Comparison of ENCODE assay signal across 25 cellular contexts in genomic region chr1:218342091-218342490, GRCh38. TPM values are rescaled to one million over a fixed set of nuclear protein-coding genes. Genes with fewer than 3 reads are reported as not detected.
A peak's percentile ranks its signal among the peaks of the same experiment; 100 is the strongest.
DNase-seq lines count a peak whose midpoint lies in the region; ATAC-seq, FAIRE-seq and TF ChIP-seq lines count a peak whose summit lies in the region.
"Had no signal": no experiment of that assay in that cellular context is flagged by ENCODE, and none has a peak within 500 bp of the region (broad histone marks: within the 10 kb centered on the region; RNA-seq: fewer than 3 reads in every experiment).

No MANE protein-coding gene starts in this region.

- H3K27me3 ChIP-seq in neural progenitor cell (peaks cover 35% of the 10 kb centered on the region), dorsolateral prefrontal cortex (no peaks in the 10 kb centered on the region), small intestine (ENCODE audit: control insufficient read depth in 2 of 2, insufficient read depth in 2 of 2, low read length in 2 of 2) (peaks cover 5% of the 10 kb centered on the region in 2 donors)
- H3K27me3 ChIP-seq: BE2C had no signal

- H3K9me3 Mint-ChIP-seq in WTC11 (no peaks in the 10 kb centered on the region), neural progenitor cell (no peaks in the 10 kb centered on the region)
- H3K9me3 Mint-ChIP-seq: CD4-positive, alpha-beta T cell; CD8-positive, alpha-beta memory T cell; GM23338; H9 had no signal

- WGBS in small intestine, 3 donors: 87 to 96% (median 93%) methylated on average over 4 of the region's 4 CpGs

- ATAC-seq in WTC11 (no peak), HG03521 (IDR thresholded peaks at IDR 0.05; ENCODE audit: unreplicated experiment) (no peak)
- ATAC-seq: A549, GM23338, HCT116 had no signal

- CTCF ChIA-PET in WTC11 (lab: Charles Lee): no interaction called here

- H3K4me2 ChIP-seq in neural progenitor cell: peak overlapping the region; percentile 21
- H3K4me2 ChIP-seq: A549; BLaER1 treated with 17β-estradiol and CSF1 and Interleukin-3, amounts not matched to agents 10 nM and 100 nM; GM23338 had no signal

- peaks cover 10% of the 10 kb centered on the region for H3F3A ChIP-seq in neural progenitor cell (ENCODE audit: low read depth)

- intact Hi-C loops in dorsolateral prefrontal cortex (cut with DNase I): loop anchor here in 1 of 2 donors (10.0 kb wide), 1 partner anchor 1323 kb away; no protein-coding TSS in a partner anchor

- H3K4me1 Mint-ChIP-seq in WTC11 (peaks cover 17% of the 10 kb centered on the region), neural progenitor cell (peaks cover 24% of the 10 kb centered on the region)

- H3K4me1 ChIP-seq in neural progenitor cell (peaks cover 10% of the 10 kb centered on the region), small intestine (ENCODE audit: control insufficient read depth in 2 of 2, insufficient read depth in 1 of 2, low read depth in 1 of 2, low read length in 1 of 2) (no peaks in the 10 kb centered on the region)
- H3K4me1 ChIP-seq: BE2C had no signal

- H3K27ac Mint-ChIP-seq in WTC11: 0 out of 2 replicates have a peak overlapping the region, but pooled peaks have one; percentile 57
- no peak overlapping the region for H3K27ac Mint-ChIP-seq in neural progenitor cell
- H3K27ac Mint-ChIP-seq: CD14-positive monocyte; CD4-positive, alpha-beta T cell; CD8-positive, alpha-beta memory T cell; GM23338; H9 had no signal

- no peak overlapping the region for H3K9ac ChIP-seq in neural progenitor cell
- H3K9ac ChIP-seq: BLaER1 treated with 17β-estradiol and CSF1 and Interleukin-3, amounts not matched to agents 10 nM and 100 nM had no signal

- no peaks in the 10 kb centered on the region for H3K9me3 ChIP-seq in neural progenitor cell (ENCODE audit: low read depth)
- H3K9me3 ChIP-seq in small intestine (ENCODE audit: control insufficient read depth, low read depth): no peaks in the 10 kb centered on the region
- H3K9me3 ChIP-seq: A549; BE2C; BLaER1 treated with 17β-estradiol and CSF1 and Interleukin-3, amounts not matched to agents 10 nM and 100 nM had no signal

- TF ChIP-seq CTCF in D721Med (IDR thresholded peaks at IDR 0.05; ENCODE audit: insufficient read depth, missing control alignments) (no peak), WTC11 (IDR thresholded peaks at IDR 0.05) (no peak), neural progenitor cell (IDR thresholded peaks at IDR 0.05) (no peak), dorsolateral prefrontal cortex (IDR thresholded peaks at IDR 0.05 in 54 of 56, conservative IDR thresholded peaks at IDR 0.05 in 2 of 56; ENCODE audit: low read depth in 1 of 56, partially characterized antibody in 56 of 56) (no peak)

- POLR2A ChIA-PET in WTC11 (lab: Charles Lee): no interaction called here

- H3K36me3 ChIP-seq in neural progenitor cell (no peaks in the 10 kb centered on the region), small intestine (ENCODE audit: control insufficient read depth in 2 of 2, insufficient read depth in 2 of 2, low read length in 2 of 2) (no peaks in the 10 kb centered on the region)
- H3K36me3 ChIP-seq: BE2C; BLaER1 treated with 17β-estradiol and CSF1 and Interleukin-3, amounts not matched to agents 10 nM and 100 nM had no signal

- no peaks in the 10 kb centered on the region for H3K36me3 Mint-ChIP-seq in WTC11
- H3K36me3 Mint-ChIP-seq in neural progenitor cell: no peaks in the 10 kb centered on the region

- H3K4me3 Mint-ChIP-seq in WTC11 (no peak overlapping the region), neural progenitor cell (no peak overlapping the region)
- H3K4me3 Mint-ChIP-seq: CD14-positive monocyte; CD4-positive, alpha-beta T cell; CD8-positive, alpha-beta memory T cell; GM23338; H9 had no signal

- no peak overlapping the region for H2AFZ ChIP-seq in neural progenitor cell (replicated peaks)
- H2AFZ ChIP-seq: GM23338 had no signal

- H3K79me2 ChIP-seq in neural progenitor cell (ENCODE audit: low read depth): no peaks in the 10 kb centered on the region

- H3K27ac ChIP-seq in neural progenitor cell (no peak overlapping the region), dorsolateral prefrontal cortex (no peak overlapping the region), small intestine (ENCODE audit: low read depth in 1 of 2, low read length in 1 of 2) (no peak overlapping the region)
- H3K27ac ChIP-seq: BLaER1 treated with 17β-estradiol and CSF1 and Interleukin-3, amounts not matched to agents 10 nM and 100 nM had no signal

- H4K20me1 ChIP-seq in neural progenitor cell (ENCODE audit: low read depth): no peaks in the 10 kb centered on the region

- FAIRE-seq in D721Med (lab: Jason Lieb, UNC) (peak; percentile 56), small intestine (lab: Jason Lieb, UNC) (no peak)
- FAIRE-seq: A549, G401.6, GM12892 had no signal

- no peak for DNase-seq in D721Med (ENCODE audit: insufficient read length, low spot score)
- no peak for DNase-seq in WTC11 (ENCODE audit: low spot score)
- no peak for DNase-seq in neural progenitor cell (ENCODE audit: low spot score)
- DNase-seq in dorsolateral prefrontal cortex: no peak
- no peak for DNase-seq in SHP77 treated with DMSO at 0.1 percent for 48 hours (lab: John Stamatoyannopoulos, UW)
- DNase-seq in small intestine: no peak
- DNase-seq: 8988T; ACHN; AML-193; BE2C; Calu3; CD4-positive, alpha-beta T cell; CD8-positive, alpha-beta memory T cell; COR-L47; DMS153; DND-41; H9 had no signal

- H3K4me3 ChIP-seq in neural progenitor cell: no peak overlapping the region
- no peak overlapping the region for H3K4me3 ChIP-seq in dorsolateral prefrontal cortex
- no peak overlapping the region for H3K4me3 ChIP-seq in small intestine (ENCODE audit: low read depth in 1 of 2, low read length in 2 of 2)
- H3K4me3 ChIP-seq: A549; BLaER1 treated with 17β-estradiol and CSF1 and Interleukin-3, amounts not matched to agents 10 nM and 100 nM; GM23338 had no signal

- H3K27me3 Mint-ChIP-seq in WTC11 (ENCODE audit: low read depth) (peaks cover 12% of the 10 kb centered on the region), neural progenitor cell (ENCODE audit: insufficient read depth, low read depth) (peaks cover 11% of the 10 kb centered on the region)

TF ChIP-seq in WTC11, 78 proteins besides CTCF, POLR2A, EP300 and RAD21 (continues in another document):
- TF ChIP-seq RELA (CRISPR knock-in tag; IDR thresholded peaks at IDR 0.05; ENCODE audit: borderline replicate concordance): no peak
- no peak for TF ChIP-seq MLX (CRISPR knock-in tag; IDR thresholded peaks at IDR 0.05)
- TF ChIP-seq PRRX2 (CRISPR knock-in tag; IDR thresholded peaks at IDR 0.05): no peak
- no peak for TF ChIP-seq FOXJ3 (CRISPR knock-in tag; IDR thresholded peaks at IDR 0.05; ENCODE audit: borderline replicate concordance)
- no peak for TF ChIP-seq MXD4 (CRISPR knock-in tag; IDR thresholded peaks at IDR 0.05; ENCODE audit: borderline replicate concordance)
- TF ChIP-seq RORB (CRISPR knock-in tag; IDR thresholded peaks at IDR 0.05): no peak
- no peak for TF ChIP-seq ZNF232 (CRISPR knock-in tag; IDR thresholded peaks at IDR 0.05)
- TF ChIP-seq ZNF138 (CRISPR knock-in tag; conservative IDR thresholded peaks at IDR 0.05): no peak
- TF ChIP-seq ZNF121 (CRISPR knock-in tag; IDR thresholded peaks at IDR 0.05): no peak
- no peak for TF ChIP-seq ZNF263 (CRISPR knock-in tag; IDR thresholded peaks at IDR 0.05; ENCODE audit: low read depth)
- TF ChIP-seq MYBL2 (CRISPR knock-in tag; IDR thresholded peaks at IDR 0.05): no peak
- no peak for TF ChIP-seq AR (CRISPR knock-in tag; IDR thresholded peaks at IDR 0.05)
- no peak for TF ChIP-seq SMAD3 (CRISPR knock-in tag; IDR thresholded peaks at IDR 0.05; ENCODE audit: borderline replicate concordance)
- TF ChIP-seq ZNF317 (CRISPR knock-in tag; IDR thresholded peaks at IDR 0.05; ENCODE audit: borderline replicate concordance, low read depth): no peak
- TF ChIP-seq MAX (CRISPR knock-in tag; IDR thresholded peaks at IDR 0.05): no peak

RNA-seq across cellular contexts. Expression of gene TGFB2, which starts 3.0 kb away (rescaled TPM):
- total RNA-seq in WTC11 (2021) (1.0 to 2.5 TPM (median 1.5 TPM) in 3 replicates), neural progenitor cell (ENCODE audit: low replicate concordance) (0.37 and 1.9 TPM in 2 replicates), dorsolateral prefrontal cortex (10 to 100 TPM; 15.0 to 77.8 (median 33.8) TPM)
- polyA plus RNA-seq in small intestine: under 1 TPM in 2 of 3 donors, not detected in 1; 0.49 to 0.81 TPM
- total RNA-seq: CD8-positive, alpha-beta memory T cell; H9 had no signal
- polyA plus RNA-seq: CD14-positive monocyte; CD8-positive, alpha-beta memory T cell had no signal

RNA-seq across cellular contexts. Expression of gene RRP15, which starts 57.0 kb away (rescaled TPM):
- total RNA-seq in WTC11 (2021) (32.3 to 36.0 TPM (median 32.4 TPM) in 3 replicates), neural progenitor cell (ENCODE audit: low replicate concordance) (8.2 and 15.8 TPM in 2 replicates), dorsolateral prefrontal cortex (10 to 100 TPM in 108 of 120 experiments, 1 to 10 TPM in 12; 7.1 to 27.3 (median 14.8) TPM)
- 1 to 10 TPM; 1.3 to 4.7 (median 1.6) TPM for polyA plus RNA-seq in small intestine
